ENCODE assay signal across 1 cellular context in genomic region chr12:14273911-14274306, GRCh38.
TF ChIP-seq lines count a peak whose summit lies in the region.

No MANE protein-coding gene starts in this region.

TF ChIP-seq in H1, 55 proteins besides CTCF, POLR2A, EP300 and RAD21 (continued from another document):
- TF ChIP-seq CBX8 (IDR thresholded peaks at IDR 0.05; ENCODE audit: borderline replicate concordance, low read depth, low read length) (no peak), E2F6 (IDR thresholded peaks at IDR 0.05) (no peak), KDM5A (IDR thresholded peaks at IDR 0.05; ENCODE audit: low read length) (no peak), TBP (IDR thresholded peaks at IDR 0.05; ENCODE audit: low read depth, low read length) (no peak), ASH2L (IDR thresholded peaks at IDR 0.05; ENCODE audit: low read length) (no peak), CREB1 (IDR thresholded peaks at IDR 0.05) (no peak), JUN (IDR thresholded peaks at IDR 0.05; ENCODE audit: low read depth, low read length) (no peak), EZH2 (IDR thresholded peaks at IDR 0.05; ENCODE audit: low read depth, low read length, severe bottlenecking) (no peak), BACH1 (IDR thresholded peaks at IDR 0.05; ENCODE audit: low read length) (no peak), SIRT6 (IDR thresholded peaks at IDR 0.05; ENCODE audit: low read length) (no peak), ATF2 (IDR thresholded peaks at IDR 0.05; ENCODE audit: low read length) (no peak)
